Comparison of ENCODE assay signal across 12 cellular contexts in genomic region chr9:33129251-33129885, GRCh38. TPM values are rescaled to one million over a fixed set of nuclear protein-coding genes. Genes with fewer than 3 reads are reported as not detected.
DNase-seq lines count a peak whose midpoint lies in the region; ATAC-seq, FAIRE-seq and TF ChIP-seq lines count a peak whose summit lies in the region.
"Had no signal": no experiment of that assay in that cellular context is flagged by ENCODE, and none has a peak within 500 bp of the region (broad histone marks: within the 10 kb centered on the region; RNA-seq: fewer than 3 reads in every experiment).

No MANE protein-coding gene starts in this region.

- H3K4me1 ChIP-seq in Peyer's patch (peaks cover 0 to 48% (median 15%) of the 10 kb centered on the region in 4 donors), keratinocyte (ENCODE audit: control insufficient read depth, extremely low read depth, insufficient read depth, low read length) (peaks cover 53% of the 10 kb centered on the region), sigmoid colon (peaks cover 0 to 32% (median 12%) of the 10 kb centered on the region in 4 donors)

- H3K36me3 ChIP-seq in Peyer's patch (peaks cover 0 to 44% (median 0%) of the 10 kb centered on the region in 3 donors), keratinocyte (ENCODE audit: control insufficient read depth in 2 of 2, extremely low read depth in 1 of 2, insufficient read depth in 2 of 2, low read length in 2 of 2) (peaks cover 22 to 39% of the 10 kb centered on the region in 2 experiments), sigmoid colon (peaks cover 6 to 70% (median 23%) of the 10 kb centered on the region in 4 donors)

- TF ChIP-seq POLR2A in Peyer's patch (IDR thresholded peaks at IDR 0.05) (no peak), sigmoid colon (IDR thresholded peaks at IDR 0.05) (no peak)

- peaks cover 31% of the 10 kb centered on the region for H3K36me3 Mint-ChIP-seq in Calu3 (ENCODE audit: insufficient read depth, unreplicated experiment)

- H3K9me3 ChIP-seq in Peyer's patch (no peaks in the 10 kb centered on the region), keratinocyte (ENCODE audit: control insufficient read depth, low read depth, low read length) (no peaks in the 10 kb centered on the region), sigmoid colon (no peaks in the 10 kb centered on the region)

- H2AFZ ChIP-seq in keratinocyte (ENCODE audit: control insufficient read depth, low read length) = no peak overlapping the region

- ATAC-seq in HG03175 (IDR thresholded peaks at IDR 0.05; ENCODE audit: unreplicated experiment) = no peak

- no peaks in the 10 kb centered on the region for H3K27me3 Mint-ChIP-seq in Calu3 (ENCODE audit: unreplicated experiment)
- H3K27me3 Mint-ChIP-seq: stimulated activated naive CD8-positive, alpha-beta T cell treated with anti-CD3 and anti-CD28 coated beads, Interleukin-15, Interleukin-2, amounts not matched to agents 100 ng/mL and 50 ng/mL, for 24 hours had no signal

- peaks cover 40% of the 10 kb centered on the region for H3K79me2 ChIP-seq in keratinocyte (ENCODE audit: control insufficient read depth, insufficient read depth, low read length)

- no peak for FAIRE-seq in keratinocyte (lab: Jason Lieb, UNC)

- CTCF ChIA-PET in Calu3 (lab: Charles Lee) = interaction anchor here (1.2 to 1.7 kb wide), 3 partner anchors 14 to 72 kb away, joined by 3 to 8 read pairs (median 4); no protein-coding TSS in a partner anchor

- H3K4me3 Mint-ChIP-seq in Calu3 (ENCODE audit: low read depth, unreplicated experiment) = peak overlapping the region; percentile 27
- H3K4me3 Mint-ChIP-seq: stimulated activated naive CD8-positive, alpha-beta T cell treated with anti-CD3 and anti-CD28 coated beads, Interleukin-15, Interleukin-2, amounts not matched to agents 100 ng/mL and 50 ng/mL, for 24 hours had no signal

- H3K27me3 ChIP-seq in Peyer's patch (no peaks in the 10 kb centered on the region), keratinocyte (ENCODE audit: control insufficient read depth, extremely low read depth, insufficient read depth, low read length) (no peaks in the 10 kb centered on the region), sigmoid colon (no peaks in the 10 kb centered on the region)

- WGBS in sigmoid colon, 2 donors = 77 to 80% methylated on average over 5 of the region's 5 CpGs

- BruUV-seq in Calu3 (replicated peaks; lab: Mats Ljungman, UMichigan) = no TSS peak

- H3K4me1 Mint-ChIP-seq in Calu3 (ENCODE audit: low read depth, unreplicated experiment) = peaks cover 54% of the 10 kb centered on the region

- TF ChIP-seq CTCF in Calu3 (IDR thresholded peaks at IDR 0.05; ENCODE audit: unreplicated experiment) (no peak), Peyer's patch (IDR thresholded peaks at IDR 0.05) (no peak), keratinocyte (optimal IDR thresholded peaks at IDR 0.05 in 1 of 3, IDR thresholded peaks at IDR 0.05 in 1 of 3, conservative IDR thresholded peaks at IDR 0.05 in 1 of 3; ENCODE audit: extremely low read depth in 1 of 3, insufficient read depth in 2 of 3, low read length in 3 of 3) (no peak), sigmoid colon (IDR thresholded peaks at IDR 0.05) (no peak)

- DNase-seq in Calu3 = no peak
- DNase-seq in Peyer's patch = no peak
- no peak for DNase-seq in keratinocyte (ENCODE audit: low read depth, low spot score)
- peak; percentile 49 for DNase-seq in sigmoid colon
- no peak for DNase-seq in activated gamma-delta T cell (lab: John Stamatoyannopoulos, UW)
- DNase-seq in HUDEP-2 (lab: John Stamatoyannopoulos, UW; ENCODE audit: unreplicated experiment in 76 of 76) = no peak
- DNase-seq: activated T-cell treated with anti-CD3 and anti-CD28 coated beads, Interleukin-2, amount 50 U/mL, for 48 hours; NCI-H510A treated with DMSO at 0.1 percent for 48 hours; occipital lobe; stimulated activated CD4-positive, alpha-beta T cell treated with anti-CD3 and anti-CD28 coated beads, Interleukin-1b, Interleukin-23, amount 100 ng/mL, for 48 hours had no signal

- H3K4me3 ChIP-seq in Peyer's patch (no peak overlapping the region), keratinocyte (ENCODE audit: control insufficient read depth in 2 of 3, extremely low read depth in 1 of 3, insufficient read depth in 2 of 3, low read depth in 1 of 3, low read length in 3 of 3) (no peak overlapping the region), sigmoid colon (no peak overlapping the region)

- intact Hi-C loops in Calu3 (cut with micrococcal nuclease; ENCODE audit: unreplicated experiment) (no loop called here), sigmoid colon (cut with DNase I) (no loop called here)

- peak overlapping the region; percentile 69 for H3K4me2 ChIP-seq in keratinocyte (ENCODE audit: control insufficient read depth, extremely low read depth, insufficient read depth, low read depth, low read length)

- no peaks in the 10 kb centered on the region for H3K9me3 Mint-ChIP-seq in Calu3 (ENCODE audit: low read depth, unreplicated experiment)
- H3K9me3 Mint-ChIP-seq: stimulated activated naive CD8-positive, alpha-beta T cell treated with anti-CD3 and anti-CD28 coated beads, Interleukin-15, Interleukin-2, amounts not matched to agents 100 ng/mL and 50 ng/mL, for 24 hours had no signal

- no peak for TF ChIP-seq EP300 in sigmoid colon (IDR thresholded peaks at IDR 0.05)

- peaks cover 5% of the 10 kb centered on the region for H3K9me1 ChIP-seq in keratinocyte (ENCODE audit: control insufficient read depth, extremely low read depth, insufficient read depth, low read length)

- H3K27ac ChIP-seq in Peyer's patch (peak overlapping the region; percentile 34 to 79 (median 70)), keratinocyte (ENCODE audit: control insufficient read depth, insufficient read depth, low read length) (peak overlapping the region; percentile 85), sigmoid colon (no peak overlapping the region)

- peak overlapping the region; percentile 60 for H3K9ac ChIP-seq in keratinocyte (ENCODE audit: control insufficient read depth, extremely low read depth, insufficient read depth, low read length)

- H3K27ac Mint-ChIP-seq in Calu3 (ENCODE audit: unreplicated experiment) = peak overlapping the region; percentile 79

- dilution Hi-C loops in keratinocyte (cut with MboI; ENCODE audit: extremely low pct_ligation_motif_present, low sequenced_read_pairs) = no loop called here

- no peaks in the 10 kb centered on the region for H4K20me1 ChIP-seq in keratinocyte (ENCODE audit: control insufficient read depth, extremely low read depth, insufficient read depth, low read length)

RNA-seq across cellular contexts. Expression of gene B4GALT1, which starts 37.8 kb away (rescaled TPM):
- total RNA-seq in Calu3 (2022) = 69.5 and 71.1 TPM in 2 replicates
- 10 to 100 TPM; 26.4 to 65.3 (median 44.1) TPM for total RNA-seq in Peyer's patch
- polyA plus RNA-seq in keratinocyte = 54.3 to 82.9 TPM (median 55.1 TPM) in 3 replicates
- polyA plus RNA-seq in keratinocyte (2011; ENCODE audit: low read depth) = 9.5 TPM
- polyA plus RNA-seq in keratinocyte (2011; cell fraction: cytosol; rRNA removed) = 57.6 and 65.9 TPM in 2 replicates
- polyA plus RNA-seq in keratinocyte (2011; cell fraction: nucleus; rRNA removed) = 114 and 120 TPM in 2 replicates
- 60.2 and 84.0 TPM in 2 replicates for polyA plus RNA-seq in keratinocyte (2012; ENCODE audit: low replicate concordance)
- polyA minus RNA-seq in keratinocyte = 112 to 184 TPM (median 118 TPM) in 3 replicates
- 89.8 TPM for polyA minus RNA-seq in keratinocyte (2011; cell fraction: cytosol; rRNA and poly(A)+ RNA removed)
- 109 and 160 TPM in 2 replicates for polyA minus RNA-seq in keratinocyte (2011; cell fraction: nucleus; rRNA and poly(A)+ RNA removed)
- 10 to 100 TPM; 20.3 to 28.0 (median 25.0) TPM for total RNA-seq in sigmoid colon
- polyA plus RNA-seq in sigmoid colon = 100 to 1,000 TPM in 1 of 3 donors, 10 to 100 TPM in 2; 24.0 to 107 (median 61.5) TPM

RNA-seq across cellular contexts. Expression of gene SMU1, which starts 52.9 kb away (rescaled TPM):
- total RNA-seq in Calu3 (2022) = 12.3 and 13.4 TPM in 2 replicates
- 10 to 100 TPM in 3 of 4 donors, 1 to 10 TPM in 1; 9.3 to 17.3 (median 10.9) TPM for total RNA-seq in Peyer's patch
- polyA plus RNA-seq in keratinocyte = 15.3 to 20.3 TPM (median 16.1 TPM) in 3 replicates
- 7.8 TPM for polyA plus RNA-seq in keratinocyte (2011; ENCODE audit: low read depth)
- 9.3 and 15.7 TPM in 2 replicates for polyA plus RNA-seq in keratinocyte (2011; cell fraction: cytosol; rRNA removed)
- polyA plus RNA-seq in keratinocyte (2011; cell fraction: nucleus; rRNA removed) = 13.8 and 15.0 TPM in 2 replicates
- 16.0 and 16.5 TPM in 2 replicates for polyA plus RNA-seq in keratinocyte (2012; ENCODE audit: low replicate concordance)
- 5.8 to 24.4 TPM (median 16.5 TPM) in 3 replicates for polyA minus RNA-seq in keratinocyte
- 14.0 TPM for polyA minus RNA-seq in keratinocyte (2011; cell fraction: cytosol; rRNA and poly(A)+ RNA removed)
- 9.9 and 17.8 TPM in 2 replicates for polyA minus RNA-seq in keratinocyte (2011; cell fraction: nucleus; rRNA and poly(A)+ RNA removed)
- total RNA-seq in sigmoid colon = 10 to 100 TPM; 15.0 to 22.3 (median 20.1) TPM
- 10 to 100 TPM in 2 of 3 donors, 1 to 10 TPM in 1; 8.4 to 11.9 (median 10.4) TPM for polyA plus RNA-seq in sigmoid colon

Comparison
In these comparisons a context has a peak if more than half of its experiments do, and no peak if none do; other contexts are left out.
1. H3K27ac ChIP-seq: peak in Peyer's patch (4 of 4) and keratinocyte (single experiment); none in sigmoid colon (0 of 4).